ENCODE assay signal across 23 cellular contexts in the genomic region with DNA sequence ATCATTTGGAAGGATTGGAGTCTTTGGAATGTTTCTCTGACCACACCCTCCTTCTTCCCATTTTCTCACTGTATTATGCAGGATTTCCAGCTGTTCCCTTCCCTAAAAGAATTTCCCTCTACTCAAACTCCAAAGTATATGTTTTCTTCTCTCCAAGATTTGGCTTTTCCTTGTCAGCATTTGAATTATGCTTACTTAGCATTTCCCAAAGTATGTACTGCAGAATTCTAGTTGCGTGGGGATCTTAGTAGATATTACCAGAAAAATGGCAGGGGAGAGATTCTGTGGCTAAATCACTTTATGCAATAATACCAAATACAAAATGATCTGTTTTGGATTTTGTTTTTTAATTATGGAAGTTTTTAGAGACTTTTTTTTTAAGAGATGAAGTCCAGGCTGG.
"Had no signal": no experiment of that assay in that cellular context is flagged by ENCODE, and none has a peak within 500 bp of the region (broad histone marks: within the 10 kb centered on the region; RNA-seq: fewer than 3 reads in every experiment).

No MANE protein-coding gene starts in this region.

- H3K9ac ChIP-seq: SK-N-SH had no signal

- H3K27me3 Mint-ChIP-seq: activated CD4-positive, alpha-beta T cell treated with anti-CD3 and anti-CD28 coated beads, Interleukin-2, amount 10 ng/mL, durations not matched to agents 24 days and 14 days; activated naive CD8-positive, alpha-beta T cell treated with anti-CD3 and anti-CD28 coated beads for 36 hours; activated T-cell treated with anti-CD3 and anti-CD28 coated beads, Interleukin-2, amount 50 U/mL, for 24 hours had no signal

- H2AFZ ChIP-seq: PC-9 had no signal

- H3K4me3 Mint-ChIP-seq: activated CD4-positive, alpha-beta T cell treated with anti-CD3 and anti-CD28 coated beads, Interleukin-2, amount 10 ng/mL, durations not matched to agents 24 days and 14 days; activated CD8-positive, alpha-beta T cell treated with anti-CD3 and anti-CD28 coated beads, Interleukin-2, amount 10 ng/mL, durations not matched to agents 7 days and 5 days; activated naive CD4-positive, alpha-beta T cell treated with anti-CD3 and anti-CD28 coated beads for 36 hours; activated naive CD8-positive, alpha-beta T cell treated with anti-CD3 and anti-CD28 coated beads for 36 hours; activated T-cell treated with anti-CD3 and anti-CD28 coated beads, Interleukin-2, amount 50 U/mL, for 24 hours; T-helper 1 cell treated with Interleukin-12 subunit alpha and Interleukin-12 subunit beta and Interleukin-4 antibody, amounts not matched to agents 30 μg/mL and 1 μg/mL, for 36 hours; T-helper 2 cell treated with Interferon-gamma antibody and Interleukin-4, amounts not matched to agents 5 μg/mL and 100 μg/mL, for 36 hours had no signal

- H3K4me2 ChIP-seq: PC-9, SK-N-SH had no signal

- H3K4me3 ChIP-seq: ascending aorta, MG63, PC-9, SJCRH30 had no signal

- H3K36me3 ChIP-seq: ascending aorta, MG63, SJCRH30 had no signal

- DNase-seq: activated CD4-positive, alpha-beta T cell treated with anti-CD3 and anti-CD28 coated beads, Interleukin-2, amount 10 ng/mL, durations not matched to agents 24 days and 14 days; activated CD4-positive, alpha-beta T cell treated with anti-CD3 and anti-CD28 coated beads, Interleukin-2, amount 50 U/mL, for 48 hours; activated CD8-positive, alpha-beta T cell treated with anti-CD3 and anti-CD28 coated beads, Interleukin-2, amount 10 ng/mL, durations not matched to agents 7 days and 5 days; activated gamma-delta T cell treated with Interleukin-2 at 50 U/mL for 16 hours; activated naive CD4-positive, alpha-beta T cell treated with anti-CD3 and anti-CD28 coated beads for 36 hours; activated naive CD8-positive, alpha-beta T cell treated with anti-CD3 and anti-CD28 coated beads for 36 hours; activated T-cell treated with anti-CD3 and anti-CD28 coated beads, Interleukin-2, amount 50 U/mL, for 24 hours; amniotic stem cell; NCI-H1417 treated with DMSO at 0.1 percent for 48 hours; NCI-H187 treated with DMSO at 0.1 percent for 48 hours; NCI-H2081; NCI-H226; NCI-H446 treated with DMSO at 0.1 percent for 48 hours; NCI-H524; PC-9; SHP77; SJCRH30; SK-N-SH had no signal

- H3K9me3 ChIP-seq: ascending aorta, MG63, SJCRH30, SK-N-SH had no signal

- H3K27me3 ChIP-seq: ascending aorta, MG63, SJCRH30 had no signal

- H3K36me3 Mint-ChIP-seq: activated naive CD8-positive, alpha-beta T cell treated with anti-CD3 and anti-CD28 coated beads for 36 hours had no signal

- H3K27ac Mint-ChIP-seq: activated CD4-positive, alpha-beta T cell treated with anti-CD3 and anti-CD28 coated beads, Interleukin-2, amount 10 ng/mL, durations not matched to agents 24 days and 14 days; activated CD8-positive, alpha-beta T cell treated with anti-CD3 and anti-CD28 coated beads, Interleukin-2, amount 10 ng/mL, durations not matched to agents 7 days and 5 days; activated naive CD4-positive, alpha-beta T cell treated with anti-CD3 and anti-CD28 coated beads for 36 hours; activated naive CD8-positive, alpha-beta T cell treated with anti-CD3 and anti-CD28 coated beads for 36 hours; activated T-cell treated with anti-CD3 and anti-CD28 coated beads, Interleukin-2, amount 50 U/mL, for 24 hours; T-helper 1 cell treated with Interleukin-12 subunit alpha and Interleukin-12 subunit beta and Interleukin-4 antibody, amounts not matched to agents 30 μg/mL and 1 μg/mL, for 36 hours; T-helper 2 cell treated with Interferon-gamma antibody and Interleukin-4, amounts not matched to agents 5 μg/mL and 100 μg/mL, for 36 hours had no signal

- H3K4me1 ChIP-seq: ascending aorta, SJCRH30 had no signal

- H3K27ac ChIP-seq: ascending aorta, PC-9, RWPE1, SJCRH30 had no signal

- H3K4me1 Mint-ChIP-seq: activated CD4-positive, alpha-beta T cell treated with anti-CD3 and anti-CD28 coated beads, Interleukin-2, amount 10 ng/mL, durations not matched to agents 24 days and 14 days; activated naive CD8-positive, alpha-beta T cell treated with anti-CD3 and anti-CD28 coated beads for 36 hours had no signal
